15 cellular contexts compared by ENCODE assay signal in genomic region chr7:44066111-44066460, GRCh38. TPM values are rescaled to one million over a fixed set of nuclear protein-coding genes. Genes with fewer than 3 reads are reported as not detected.
DNase-seq lines count a peak whose midpoint lies in the region; ATAC-seq and TF ChIP-seq lines count a peak whose summit lies in the region.
"Had no signal": no experiment of that assay in that cellular context is flagged by ENCODE, and none has a peak within 500 bp of the region (broad histone marks: within the 10 kb centered on the region; RNA-seq: fewer than 3 reads in every experiment).

No MANE protein-coding gene starts in this region.

- ATAC-seq in left cardiac atrium (no peak), right lobe of liver (no peak), GM18519 (IDR thresholded peaks at IDR 0.05; ENCODE audit: low FRiP score, unreplicated experiment) (no peak)
- no peak for ATAC-seq in activated CD8-positive, alpha-beta T cell treated with anti-CD3 and anti-CD28 coated beads, Interleukin-2, amount 10 ng/mL, durations not matched to agents 7 days and 5 days

- 65% methylated on average over 5 of the region's 6 CpGs for WGBS in right lobe of liver (ENCODE audit: insufficient coverage, low coverage, low lambda C conversion rate, missing lambda C conversion rate)

- TF ChIP-seq POLR2A in right lobe of liver (IDR thresholded peaks at IDR 0.05): peak; percentile 2

- H3K27ac ChIP-seq in right atrium auricular region (peak overlapping the region; percentile 86 to 89), right lobe of liver (no peak overlapping the region)
- H3K27ac ChIP-seq: body of pancreas, epithelial cell of prostate, VCaP had no signal

- CTCF ChIA-PET in activated CD8-positive, alpha-beta T cell treated with anti-CD3 and anti-CD28 coated beads, Interleukin-2, amount 10 ng/mL, durations not matched to agents 7 days and 5 days (lab: Charles Lee): no interaction called here

- peaks cover 0 to 69% of the 10 kb centered on the region in 2 donors for H3K4me1 ChIP-seq in right atrium auricular region
- peaks cover 0 to 19% (median 3%) of the 10 kb centered on the region in 4 donors for H3K4me1 ChIP-seq in right lobe of liver

- H3K36me3 Mint-ChIP-seq in activated CD8-positive, alpha-beta T cell treated with anti-CD3 and anti-CD28 coated beads, Interleukin-2, amount 10 ng/mL, durations not matched to agents 7 days and 5 days (ENCODE audit: low read depth): peaks cover 15% of the 10 kb centered on the region
- peaks cover 7% of the 10 kb centered on the region for H3K36me3 Mint-ChIP-seq in osteocyte (ENCODE audit: unreplicated experiment)

- peak overlapping the region; percentile 49 for H3K27ac Mint-ChIP-seq in activated CD8-positive, alpha-beta T cell treated with anti-CD3 and anti-CD28 coated beads, Interleukin-2, amount 10 ng/mL, durations not matched to agents 7 days and 5 days
- H3K27ac Mint-ChIP-seq in osteocyte (ENCODE audit: unreplicated experiment): no peak overlapping the region

- intact Hi-C loops in left cardiac atrium (cut with DNase I): no loop called here
- intact Hi-C loops in right lobe of liver (cut with DNase I): no loop called here

- POLR2A ChIA-PET in activated CD8-positive, alpha-beta T cell treated with anti-CD3 and anti-CD28 coated beads, Interleukin-2, amount 10 ng/mL, durations not matched to agents 7 days and 5 days (lab: Charles Lee): interaction anchor here (1.0 to 3.4 kb wide), 4 partner anchors 9 to 33 kb away, joined by 4 to 17 read pairs (median 4); no protein-coding TSS in a partner anchor

- H3K4me3 Mint-ChIP-seq in activated CD8-positive, alpha-beta T cell treated with anti-CD3 and anti-CD28 coated beads, Interleukin-2, amount 10 ng/mL, durations not matched to agents 7 days and 5 days: no peak overlapping the region
- H3K4me3 Mint-ChIP-seq in osteocyte (ENCODE audit: unreplicated experiment): no peak overlapping the region

- H3K27me3 ChIP-seq in right atrium auricular region (no peaks in the 10 kb centered on the region), right lobe of liver (no peaks in the 10 kb centered on the region)
- H3K27me3 ChIP-seq: body of pancreas had no signal

- H3K4me1 Mint-ChIP-seq in activated CD8-positive, alpha-beta T cell treated with anti-CD3 and anti-CD28 coated beads, Interleukin-2, amount 10 ng/mL, durations not matched to agents 7 days and 5 days (ENCODE audit: low read depth): peaks cover 12% of the 10 kb centered on the region
- H3K4me1 Mint-ChIP-seq in osteocyte (ENCODE audit: unreplicated experiment): peaks cover 3% of the 10 kb centered on the region

- no peaks in the 10 kb centered on the region for H3K27me3 Mint-ChIP-seq in activated CD8-positive, alpha-beta T cell treated with anti-CD3 and anti-CD28 coated beads, Interleukin-2, amount 10 ng/mL, durations not matched to agents 7 days and 5 days (ENCODE audit: low read depth)
- H3K27me3 Mint-ChIP-seq in osteocyte (ENCODE audit: unreplicated experiment): no peaks in the 10 kb centered on the region

- H3K4me3 ChIP-seq in right atrium auricular region (no peak overlapping the region), right lobe of liver (no peak overlapping the region)
- H3K4me3 ChIP-seq: body of pancreas had no signal

- H3K9me3 ChIP-seq in right atrium auricular region (no peaks in the 10 kb centered on the region), right lobe of liver (no peaks in the 10 kb centered on the region)
- H3K9me3 ChIP-seq: body of pancreas had no signal

- H3K36me3 ChIP-seq in right atrium auricular region (peaks cover 15% of the 10 kb centered on the region), right lobe of liver (peaks cover 0 to 6% (median 0%) of the 10 kb centered on the region in 4 donors)

- no peak for DNase-seq in right atrium auricular region (ENCODE audit: low spot score)
- DNase-seq in left cardiac atrium: no peak
- no peak for DNase-seq in activated CD8-positive, alpha-beta T cell treated with anti-CD3 and anti-CD28 coated beads, Interleukin-2, amount 10 ng/mL, durations not matched to agents 7 days and 5 days
- peak in 1 of 3 donors; percentile 31 for DNase-seq in right lobe of liver
- no peak for DNase-seq in stimulated activated CD4-positive, alpha-beta T cell treated with anti-CD3 and anti-CD28 coated beads, Interleukin-15, amount 100 ng/mL, for 24 hours
- DNase-seq in osteocyte (ENCODE audit: extremely low spot score, unreplicated experiment): no peak
- no peak for DNase-seq in OCI-M1 (lab: John Stamatoyannopoulos, UW)
- DNase-seq: mammary epithelial cell; NCI-H524 treated with DMSO at 0.1 percent for 48 hours; stimulated activated CD4-positive, alpha-beta T cell treated with anti-CD3 and anti-CD28 coated beads, Interleukin-4, amount 100 ng/mL, for 1 hour; stimulated activated naive CD4-positive, alpha-beta T cell treated with Interleukin-2 at 50 U/mL for 16 hours had no signal

- no peaks in the 10 kb centered on the region for H3K9me3 Mint-ChIP-seq in activated CD8-positive, alpha-beta T cell treated with anti-CD3 and anti-CD28 coated beads, Interleukin-2, amount 10 ng/mL, durations not matched to agents 7 days and 5 days (ENCODE audit: insufficient read depth)
- H3K9me3 Mint-ChIP-seq in osteocyte (ENCODE audit: unreplicated experiment): no peaks in the 10 kb centered on the region

- TF ChIP-seq CTCF in right atrium auricular region (IDR thresholded peaks at IDR 0.05) (no peak), right lobe of liver (IDR thresholded peaks at IDR 0.05) (no peak), osteocyte (IDR thresholded peaks at IDR 0.05) (no peak)

RNA-seq across cellular contexts. Expression of gene PGAM2, which starts 0.7 kb away (rescaled TPM):
- total RNA-seq in right atrium auricular region (1,000 to 10,000 TPM in 1 of 2 donors, 100 to 1,000 TPM in 1; 680 to 2,809 TPM), left cardiac atrium (1,000 to 10,000 TPM in 1 of 2 donors, 100 to 1,000 TPM in 1; 799 to 1,159 TPM), right lobe of liver (under 1 TPM in 3 of 6 experiments, not detected in 3; 0.31 to 0.56 (median 0.46) TPM), osteocyte (0.97 TPM in 1 of 2 replicates, not detected in the other)
- total RNA-seq in activated CD8-positive, alpha-beta T cell treated with anti-CD3 and anti-CD28 coated beads, Interleukin-2, amount 10 ng/mL, durations not matched to agents 7 days and 5 days: under 1 TPM; 0.34 to 0.68 TPM
- total RNA-seq: mammary epithelial cell had no signal

RNA-seq across cellular contexts. Expression of gene POLM, which starts 16.2 kb away (rescaled TPM):
- total RNA-seq in right atrium auricular region (10 to 100 TPM; 18.5 to 31.3 TPM), left cardiac atrium (10 to 100 TPM; 20.0 to 22.1 TPM), right lobe of liver (10 to 100 TPM in 5 of 6 experiments, 1 to 10 TPM in 1; 8.7 to 22.9 (median 14.6) TPM), osteocyte (29.3 and 31.9 TPM in 2 replicates)
- 10 to 100 TPM; 37.3 to 37.9 TPM for total RNA-seq in activated CD8-positive, alpha-beta T cell treated with anti-CD3 and anti-CD28 coated beads, Interleukin-2, amount 10 ng/mL, durations not matched to agents 7 days and 5 days

RNA-seq across cellular contexts. Expression of gene DBNL, which starts 21.6 kb away (rescaled TPM):
- total RNA-seq in right atrium auricular region (10 to 100 TPM; 31.4 to 66.2 TPM), left cardiac atrium (10 to 100 TPM; 42.1 to 48.7 TPM), right lobe of liver (10 to 100 TPM; 30.7 to 48.1 (median 36.9) TPM), osteocyte (94.5 and 106 TPM in 2 replicates)
- total RNA-seq in activated CD8-positive, alpha-beta T cell treated with anti-CD3 and anti-CD28 coated beads, Interleukin-2, amount 10 ng/mL, durations not matched to agents 7 days and 5 days: 100 to 1,000 TPM; 165 to 166 TPM

RNA-seq across cellular contexts. Expression of gene AEBP1, which starts 38.1 kb away (rescaled TPM):
- total RNA-seq in right atrium auricular region: 100 to 1,000 TPM in 1 of 2 donors, 10 to 100 TPM in 1; 84.4 to 193 TPM
- total RNA-seq in left cardiac atrium: 100 to 1,000 TPM in 1 of 2 donors, 10 to 100 TPM in 1; 65.0 to 117 TPM
- 10 to 100 TPM; 13.0 to 15.7 TPM for total RNA-seq in activated CD8-positive, alpha-beta T cell treated with anti-CD3 and anti-CD28 coated beads, Interleukin-2, amount 10 ng/mL, durations not matched to agents 7 days and 5 days
- 10 to 100 TPM in 4 of 6 experiments, 1 to 10 TPM in 2; 7.8 to 37.8 (median 14.3) TPM for total RNA-seq in right lobe of liver
- total RNA-seq in osteocyte: 781 and 794 TPM in 2 replicates

RNA-seq across cellular contexts. Expression of gene POLD2, which starts 57.3 kb away (rescaled TPM):
- total RNA-seq in right atrium auricular region (10 to 100 TPM; 71.4 to 76.5 TPM), left cardiac atrium (10 to 100 TPM; 95.8 to 98.9 TPM), right lobe of liver (10 to 100 TPM; 36.4 to 73.4 (median 57.3) TPM), osteocyte (59.2 and 63.0 TPM in 2 replicates)
- total RNA-seq in activated CD8-positive, alpha-beta T cell treated with anti-CD3 and anti-CD28 coated beads, Interleukin-2, amount 10 ng/mL, durations not matched to agents 7 days and 5 days: 100 to 1,000 TPM; 134 to 135 TPM

Comparison
In these comparisons a context has a peak if more than half of its experiments do, and no peak if none do; other contexts are left out.
1. H3K27ac ChIP-seq: peak in right atrium auricular region (2 of 2); none in right lobe of liver (0 of 3).
2. RNA of gene PGAM2, which starts 0.7 kb away (total RNA-seq): 680 to 2,809 TPM in right atrium auricular region and 799 to 1,159 TPM in left cardiac atrium; 0.97 TPM in osteocyte, 0.34 to 0.68 TPM in activated CD8-positive, alpha-beta T cell treated with anti-CD3 and anti-CD28 coated beads, Interleukin-2, amount 10 ng/mL, durations not matched to agents 7 days and 5 days and 0.31 to 0.56 TPM in right lobe of liver; every median in the first group is over 100 times any median in the second.